ENCODE assay signal across 21 cellular contexts in genomic region chr7:97390915-97391593, GRCh38.
A peak's percentile ranks its signal among the peaks of the same experiment; 100 is the strongest.
DNase-seq lines count a peak whose midpoint lies in the region; ATAC-seq, FAIRE-seq and TF ChIP-seq lines count a peak whose summit lies in the region.
"Had no signal": no experiment of that assay in that cellular context is flagged by ENCODE, and none has a peak within 500 bp of the region (broad histone marks: within the 10 kb centered on the region; RNA-seq: fewer than 3 reads in every experiment).

No MANE protein-coding gene starts in this region.

- ATAC-seq in GM23338 (no peak), aorta (ENCODE audit: low FRiP score) (no peak)
- ATAC-seq: CD8-positive, alpha-beta T cell; PC-3 had no signal

- H3K4me3 Mint-ChIP-seq in GM23338: no peak overlapping the region
- H3K4me3 Mint-ChIP-seq: CD8-positive, alpha-beta T cell had no signal

- 65 to 67% methylated on average over 4 of the region's 4 CpGs for WGBS in aorta, 2 donors

- H2AFZ ChIP-seq in GM23338: peak overlapping the region; percentile 66; the same call in 1 of the 2 replicates

- H3K27ac Mint-ChIP-seq in GM23338: no peak overlapping the region
- H3K27ac Mint-ChIP-seq: CD8-positive, alpha-beta T cell had no signal

- no peaks in the 10 kb centered on the region; the same call in 1 of the 2 replicates for H3K9me2 ChIP-seq in GM23338 (ENCODE audit: insufficient read depth)

- no peaks in the 10 kb centered on the region for H3K9me3 Mint-ChIP-seq in GM23338
- H3K9me3 Mint-ChIP-seq: CD8-positive, alpha-beta T cell had no signal

- H3K36me3 ChIP-seq in GM23338 (ENCODE audit: insufficient read depth): no peaks in the 10 kb centered on the region
- no peaks in the 10 kb centered on the region for H3K36me3 ChIP-seq in aorta (ENCODE audit: control insufficient read depth in 1 of 2, insufficient read depth in 2 of 2, low read length in 1 of 2)
- no peaks in the 10 kb centered on the region for H3K36me3 ChIP-seq in H7 (replicated peaks; ENCODE audit: control insufficient read depth, insufficient read depth, low read length)
- H3K36me3 ChIP-seq: BLaER1 treated with 17β-estradiol and CSF1 and Interleukin-3, amounts not matched to agents 10 nM and 100 nM had no signal

- no peaks in the 10 kb centered on the region for H3F3A ChIP-seq in GM23338 (replicated peaks; ENCODE audit: low read depth)

- no peak overlapping the region for H3K4me3 ChIP-seq in GM23338
- no peak overlapping the region for H3K4me3 ChIP-seq in aorta (ENCODE audit: low read length in 2 of 2)
- H3K4me3 ChIP-seq in H7 (ENCODE audit: insufficient read depth, low read depth, low read length): no peak overlapping the region
- H3K4me3 ChIP-seq: BLaER1 treated with 17β-estradiol and CSF1 and Interleukin-3, amounts not matched to agents 10 nM and 100 nM had no signal

- no peak for FAIRE-seq in urothelium cell line (lab: Jason Lieb, UNC)
- FAIRE-seq: GM12891, H54 had no signal

- H3K9me3 ChIP-seq in aorta (ENCODE audit: control insufficient read depth, low read length): no peaks in the 10 kb centered on the region

- H4K20me1 ChIP-seq in GM23338 (replicated peaks; ENCODE audit: insufficient read depth): no peaks in the 10 kb centered on the region
- H4K20me1 ChIP-seq: BLaER1 treated with 17β-estradiol and CSF1 and Interleukin-3, amounts not matched to agents 10 nM and 100 nM had no signal

- no peak for TF ChIP-seq CTCF in GM23338 (conservative IDR thresholded peaks at IDR 0.05; ENCODE audit: low read depth in 2 of 2)

- no peak for DNase-seq in GM23338 (ENCODE audit: low spot score)
- peak; percentile 3 for DNase-seq in MV-4-11 (lab: John Stamatoyannopoulos, UW)
- DNase-seq in fibroblast of peridontal ligament (ENCODE audit: extremely low read depth): peak; percentile 6
- peak; percentile 29 for DNase-seq in urothelium cell line (ENCODE audit: low spot score)
- DNase-seq in aorta: no peak
- no peak for DNase-seq in H7
- no peak for DNase-seq in Kasumi-1 (lab: John Stamatoyannopoulos, UW)
- DNase-seq: CD8-positive, alpha-beta T cell; DMS53; MM.1S; NCI-H1092 treated with DMSO at 0.1 percent for 48 hours; NCI-H187 treated with DMSO at 0.1 percent for 48 hours; NCI-H2227 treated with DMSO at 0.1 percent for 48 hours; NCI-H510A treated with DMSO at 0.1 percent for 48 hours; NCI-H82; PC-3 had no signal

- H3K27me3 ChIP-seq in GM23338 (ENCODE audit: insufficient read depth): no peaks in the 10 kb centered on the region
- H3K27me3 ChIP-seq in aorta (ENCODE audit: control insufficient read depth in 1 of 2, insufficient read depth in 2 of 2, low read length in 1 of 2): no peaks in the 10 kb centered on the region
- H3K27me3 ChIP-seq in H7 (ENCODE audit: control insufficient read depth, insufficient read depth, low read length): no peaks in the 10 kb centered on the region
- H3K27me3 ChIP-seq: BLaER1 treated with 17β-estradiol and CSF1 and Interleukin-3, amounts not matched to agents 10 nM and 100 nM had no signal

- H3K27ac ChIP-seq in GM23338 (ENCODE audit: low read depth) (no peak overlapping the region), aorta (ENCODE audit: low read depth in 1 of 2, low read length in 2 of 2) (no peak overlapping the region)
- H3K27ac ChIP-seq: BLaER1 treated with 17β-estradiol and CSF1 and Interleukin-3, amounts not matched to agents 10 nM and 100 nM; KMS-11; RWPE1 had no signal

- peaks cover 12% of the 10 kb centered on the region; the same call in 2 of the 3 replicates for H3K4me1 Mint-ChIP-seq in GM23338

- no peaks in the 10 kb centered on the region for H3K36me3 Mint-ChIP-seq in GM23338 (ENCODE audit: low read depth)
- H3K36me3 Mint-ChIP-seq: CD8-positive, alpha-beta T cell had no signal

- no peaks in the 10 kb centered on the region for H3K27me3 Mint-ChIP-seq in GM23338 (ENCODE audit: insufficient read depth, low read depth, poor library complexity)

- H3K4me2 ChIP-seq in GM23338: no peak overlapping the region
- H3K4me2 ChIP-seq: KMS-11 had no signal

- H3K79me2 ChIP-seq in GM23338 (replicated peaks; ENCODE audit: insufficient read depth): no peaks in the 10 kb centered on the region

- H3K4me1 ChIP-seq in GM23338 (ENCODE audit: insufficient read depth) (no peaks in the 10 kb centered on the region), aorta (ENCODE audit: control insufficient read depth in 1 of 2, insufficient read depth in 2 of 2, low read length in 2 of 2) (no peaks in the 10 kb centered on the region)

- intact Hi-C loops in aorta (cut with DNase I): no loop called here

TF ChIP-seq in GM23338, 12 proteins besides CTCF, POLR2A, EP300 and RAD21:
- TF ChIP-seq ZNF114 (CRISPR knock-in tag; IDR thresholded peaks at IDR 0.05) (no peak), POLR2AphosphoS5 (IDR thresholded peaks at IDR 0.05; ENCODE audit: low read depth) (no peak), CREB1 (CRISPR knock-in tag; IDR thresholded peaks at IDR 0.05; ENCODE audit: low read depth) (no peak), ZNF331 (CRISPR knock-in tag; IDR thresholded peaks at IDR 0.05; ENCODE audit: low read depth) (no peak), JUNB (IDR thresholded peaks at IDR 0.05; ENCODE audit: unreplicated experiment) (no peak), EZH2 (IDR thresholded peaks at IDR 0.05; ENCODE audit: low read depth, unreplicated experiment) (no peak), EZH2phosphoT487 (IDR thresholded peaks at IDR 0.05; ENCODE audit: unreplicated experiment) (no peak)

Comparison
In these comparisons a context has a peak if more than half of its experiments do, and no peak if none do; other contexts are left out.
1. DNase-seq: peak in MV-4-11 (single experiment), fibroblast of peridontal ligament (single experiment) and urothelium cell line (single experiment); none in GM23338 (single experiment), aorta (0 of 2), H7 (single experiment) and Kasumi-1 (0 of 2).